ENCODE assay signal across 20 cellular contexts in genomic region chr3:30428251-30428650, GRCh38.
A peak's percentile ranks its signal among the peaks of the same experiment; 100 is the strongest.
DNase-seq lines count a peak whose midpoint lies in the region; TF ChIP-seq lines count a peak whose summit lies in the region.
"Had no signal": no experiment of that assay in that cellular context is flagged by ENCODE, and none has a peak within 500 bp of the region (broad histone marks: within the 10 kb centered on the region; RNA-seq: fewer than 3 reads in every experiment).

No MANE protein-coding gene starts in this region.

- H3K36me3 ChIP-seq in adipocyte (ENCODE audit: control insufficient read depth, insufficient read depth, low read length, severe bottlenecking), result no peaks in the 10 kb centered on the region
- H3K36me3 ChIP-seq: thoracic aorta had no signal

- no peak overlapping the region for H3K4me3 ChIP-seq in adipocyte (ENCODE audit: low read length)
- H3K4me3 ChIP-seq: GM23338, psoas muscle, thoracic aorta had no signal

- peak overlapping the region; percentile 24 for H3K9ac ChIP-seq in adipocyte (ENCODE audit: low read length)

- DNase-seq in GM03348 (ENCODE audit: low spot score), result peak; percentile 49
- no peak for DNase-seq in adipocyte (ENCODE audit: low read depth)
- DNase-seq in fibroblast of peridontal ligament (ENCODE audit: extremely low read depth), result peak; percentile 69
- peak; percentile 93 for DNase-seq in renal cortical epithelial cell (ENCODE audit: low read depth)
- DNase-seq in Ammon's horn (ENCODE audit: low spot score), result no peak
- DNase-seq in putamen (ENCODE audit: low spot score), result no peak
- DNase-seq in cerebellar nuclear complex (lab: John Stamatoyannopoulos, UW), result no peak
- DNase-seq in GM10248 (ENCODE audit: extremely low spot score), result no peak
- DNase-seq: activated CD4-positive, alpha-beta T cell treated with anti-CD3 and anti-CD28 coated beads, Interleukin-2, amount 10 ng/mL, durations not matched to agents 24 days and 14 days; activated CD8-positive, alpha-beta memory T cell treated with anti-CD3 and anti-CD28 coated beads, Interleukin-2, amount 50 U/mL, for 4 hours; activated effector memory CD4-positive, alpha-beta T cell treated with anti-CD3 and anti-CD28 coated beads, Interleukin-2, amount 50 U/mL, for 16 hours; DMS153; head of caudate nucleus; immature natural killer cell; MM.1S; NCI-H1694 treated with DMSO at 0.1 percent for 48 hours; NCI-H446; psoas muscle had no signal

- no peaks in the 10 kb centered on the region for H3K27me3 ChIP-seq in adipocyte (replicated peaks; ENCODE audit: control insufficient read depth, insufficient read depth, low read length)

- TF ChIP-seq CTCF in GM10248 (IDR thresholded peaks at IDR 0.05; ENCODE audit: control extremely low read depth, extremely low read depth, low read depth, missing control alignments), result no peak

- peaks cover 30% of the 10 kb centered on the region for H3K4me1 ChIP-seq in adipocyte (ENCODE audit: control insufficient read depth, insufficient read depth, low read length)

- no peaks in the 10 kb centered on the region for H3K9me3 ChIP-seq in adipocyte (ENCODE audit: control insufficient read depth, low read length)
- H3K9me3 ChIP-seq: psoas muscle, thoracic aorta had no signal

- CTCF ChIA-PET in GM10248 (lab: Yijun Ruan, JAX), result no interaction called here

- POLR2A ChIA-PET in GM10248 (lab: Yijun Ruan, JAX), result no interaction called here

Comparison
In these comparisons a context has a peak if more than half of its experiments do, and no peak if none do; other contexts are left out.
1. DNase-seq: peak in GM03348 (single experiment), fibroblast of peridontal ligament (single experiment) and renal cortical epithelial cell (single experiment); none in adipocyte (single experiment), Ammon's horn (single experiment), putamen (single experiment), cerebellar nuclear complex (0 of 2) and GM10248 (single experiment).